ENCODE assay signal across 1 cellular context in genomic region chr1:235767795-235768194, GRCh38.
TF ChIP-seq lines count a peak whose summit lies in the region.

No MANE protein-coding gene starts in this region.

TF ChIP-seq in HepG2, 621 proteins besides CTCF, POLR2A, EP300 and RAD21 (continued from another document):
- TF ChIP-seq ZNF576 (CRISPR knock-in tag; IDR thresholded peaks at IDR 0.05) = no peak
- TF ChIP-seq ZNF33B (CRISPR knock-in tag; IDR thresholded peaks at IDR 0.05) = no peak
- TF ChIP-seq ZNF569 (CRISPR knock-in tag; IDR thresholded peaks at IDR 0.05; ENCODE audit: borderline replicate concordance) = no peak
- no peak for TF ChIP-seq ZNF674 (CRISPR knock-in tag; IDR thresholded peaks at IDR 0.05; ENCODE audit: low read depth)
- no peak for TF ChIP-seq ZNF766 (CRISPR knock-in tag; IDR thresholded peaks at IDR 0.05; ENCODE audit: borderline replicate concordance)
- TF ChIP-seq ZNF281 (CRISPR knock-in tag; IDR thresholded peaks at IDR 0.05; ENCODE audit: borderline replicate concordance) = no peak
- no peak for TF ChIP-seq ZNF280B (CRISPR knock-in tag; IDR thresholded peaks at IDR 0.05; ENCODE audit: borderline replicate concordance)
- no peak for TF ChIP-seq RBAK (CRISPR knock-in tag; IDR thresholded peaks at IDR 0.05)
- no peak for TF ChIP-seq ZNF800 (CRISPR knock-in tag; IDR thresholded peaks at IDR 0.05)
- TF ChIP-seq NFKB2 (CRISPR knock-in tag; IDR thresholded peaks at IDR 0.05; ENCODE audit: borderline replicate concordance) = no peak
